ENCODE assay signal across 8 cellular contexts in the genomic region with DNA sequence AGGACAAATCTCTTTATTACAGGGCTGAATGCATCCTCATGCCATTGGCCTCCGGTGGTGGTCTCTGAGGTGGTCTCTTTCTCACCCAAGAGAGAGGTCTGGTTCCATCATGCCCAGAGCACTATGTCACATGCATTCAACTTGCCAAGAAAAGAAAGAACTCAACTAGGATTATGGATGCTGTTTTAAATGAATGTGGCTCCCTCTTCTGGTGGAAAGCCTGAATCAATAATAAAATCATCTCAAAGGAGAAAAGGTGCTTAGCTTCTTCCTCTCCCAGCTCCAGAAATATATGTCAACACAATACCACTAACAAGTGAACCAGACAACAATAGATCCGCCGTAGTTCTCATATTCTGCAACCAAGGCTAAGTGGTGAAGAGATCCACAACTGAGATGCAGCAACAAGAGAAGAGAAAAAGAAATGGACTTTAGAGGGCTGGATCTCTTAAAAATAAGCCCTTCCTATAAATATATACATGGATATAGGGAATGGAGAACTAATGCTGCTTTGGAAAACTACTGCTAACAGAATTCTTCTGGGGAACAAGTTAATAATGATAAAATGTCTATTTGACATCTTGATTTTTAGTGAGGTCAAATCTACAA.
DNase-seq lines count a peak whose midpoint lies in the region; ATAC-seq and TF ChIP-seq lines count a peak whose summit lies in the region.

No MANE protein-coding gene starts in this region.

- TF ChIP-seq POLR2A in thyroid gland (IDR thresholded peaks at IDR 0.05) = no peak

- H3K36me3 ChIP-seq in BE2C (no peaks in the 10 kb centered on the region), thyroid gland (no peaks in the 10 kb centered on the region)

- 15 to 16% methylated on average over 3 of the region's 3 CpGs for WGBS in thyroid gland, 2 donors

- TF ChIP-seq CTCF in BE2C (IDR thresholded peaks at IDR 0.05; ENCODE audit: low read depth, low read length) = peak; percentile 54
- peak; percentile 75 for TF ChIP-seq CTCF in VCaP (conservative IDR thresholded peaks at IDR 0.05)
- peak in 5 of 6 experiments; percentile 11 to 77 (median 59) for TF ChIP-seq CTCF in thyroid gland (IDR thresholded peaks at IDR 0.05)

- DNase-seq in BE2C (no peak), NCI-H2029 treated with DMSO at 0.1 percent for 48 hours (lab: John Stamatoyannopoulos, UW) (peak; percentile 71), iPS DF 19.7 (ENCODE audit: low read depth, low spot score) (peak; percentile 35), thyroid gland (no peak)
- DNase-seq in activated effector memory CD4-positive, alpha-beta T cell treated with anti-CD3 and anti-CD28 coated beads, Interleukin-2, amount 50 U/mL, for 16 hours = no peak

- peak; percentile 52 for ATAC-seq in GM21529 (IDR thresholded peaks at IDR 0.05; ENCODE audit: unreplicated experiment)
- no peak for ATAC-seq in HG03565 (IDR thresholded peaks at IDR 0.05; ENCODE audit: unreplicated experiment)

- intact Hi-C loops in thyroid gland (cut with DNase I) = loop anchor here (5.0 kb wide), 1 partner anchor 624 kb away; no protein-coding TSS in a partner anchor

- no peaks in the 10 kb centered on the region for H3K27me3 ChIP-seq in BE2C
- H3K27me3 ChIP-seq in thyroid gland = no peaks in the 10 kb centered on the region

- no peaks in the 10 kb centered on the region for H3K4me1 ChIP-seq in BE2C
- H3K4me1 ChIP-seq in thyroid gland = no peaks in the 10 kb centered on the region

- H3K9me3 ChIP-seq in BE2C = no peaks in the 10 kb centered on the region
- H3K9me3 ChIP-seq in thyroid gland = no peaks in the 10 kb centered on the region

- H3K27ac ChIP-seq in VCaP (no peak overlapping the region), thyroid gland (no peak overlapping the region)

- no peak overlapping the region for H3K4me3 ChIP-seq in BE2C (ENCODE audit: low read depth, low read length)
- no peak overlapping the region for H3K4me3 ChIP-seq in thyroid gland (replicated peaks in 1 of 3)

Comparison
In these comparisons a context has a peak if more than half of its experiments do, and no peak if none do; other contexts are left out.
1. DNase-seq: peak in NCI-H2029 treated with DMSO at 0.1 percent for 48 hours (single experiment) and iPS DF 19.7 (single experiment); none in BE2C (single experiment), thyroid gland (0 of 2) and activated effector memory CD4-positive, alpha-beta T cell treated with anti-CD3 and anti-CD28 coated beads, Interleukin-2, amount 50 U/mL, for 16 hours (single experiment).
2. Peak in every context shown above with its lines, with median percentiles within 50 percentile points of each other: CTCF ChIP-seq.